14 cellular contexts compared by ENCODE assay signal in genomic region chr14:81172353-81172752, GRCh38. TPM values are rescaled to one million over a fixed set of nuclear protein-coding genes. Genes with fewer than 3 reads are reported as not detected.
DNase-seq lines count a peak whose midpoint lies in the region; ATAC-seq and FAIRE-seq lines count a peak whose summit lies in the region.
"Had no signal": no experiment of that assay in that cellular context is flagged by ENCODE, and none has a peak within 500 bp of the region (broad histone marks: within the 10 kb centered on the region; RNA-seq: fewer than 3 reads in every experiment).

No MANE protein-coding gene starts in this region.

- H3K4me1 ChIP-seq in small intestine (ENCODE audit: control insufficient read depth in 2 of 2, insufficient read depth in 1 of 2, low read depth in 1 of 2, low read length in 1 of 2) (no peaks in the 10 kb centered on the region), SJCRH30 (no peaks in the 10 kb centered on the region)

- H3K27me3 Mint-ChIP-seq in T-helper 2 cell treated with Interferon-gamma antibody and Interleukin-4, amounts not matched to agents 5 μg/mL and 100 μg/mL, for 36 hours (ENCODE audit: low read depth), result no peaks in the 10 kb centered on the region

- no peak overlapping the region for H3K27ac ChIP-seq in small intestine (ENCODE audit: low read depth in 1 of 2, low read length in 1 of 2)
- no peak overlapping the region for H3K27ac ChIP-seq in SJCRH30

- H3K27me3 ChIP-seq in small intestine (ENCODE audit: control insufficient read depth in 2 of 2, insufficient read depth in 2 of 2, low read length in 2 of 2), result no peaks in the 10 kb centered on the region
- no peaks in the 10 kb centered on the region for H3K27me3 ChIP-seq in SJCRH30

- peaks cover 49% of the 10 kb centered on the region for H3K4me1 Mint-ChIP-seq in T-helper 2 cell treated with Interferon-gamma antibody and Interleukin-4, amounts not matched to agents 5 μg/mL and 100 μg/mL, for 36 hours (ENCODE audit: low read depth)

- H3K4me3 ChIP-seq in small intestine (ENCODE audit: low read depth in 1 of 2, low read length in 2 of 2), result no peak overlapping the region
- H3K4me3 ChIP-seq in SJCRH30, result no peak overlapping the region

- H3K9me3 Mint-ChIP-seq in T-helper 2 cell treated with Interferon-gamma antibody and Interleukin-4, amounts not matched to agents 5 μg/mL and 100 μg/mL, for 36 hours, result no peaks in the 10 kb centered on the region
- H3K9me3 Mint-ChIP-seq: stimulated activated effector memory CD8-positive, alpha-beta T cell treated with anti-CD3 and anti-CD28 coated beads, Interleukin-12 subunit alpha, Interleukin-12 subunit beta, amount 100 ng/mL, for 72 hours had no signal

- WGBS in small intestine, 3 donors, result 45 to 69% (median 55%) methylated on average over 2 of the region's 2 CpGs

- FAIRE-seq in small intestine (lab: Jason Lieb, UNC) (no peak), frontal cortex (lab: Jason Lieb, UNC) (no peak)
- FAIRE-seq: endothelial cell of umbilical vein, H1 had no signal

- no peak overlapping the region for H3K27ac Mint-ChIP-seq in T-helper 2 cell treated with Interferon-gamma antibody and Interleukin-4, amounts not matched to agents 5 μg/mL and 100 μg/mL, for 36 hours

- peak overlapping the region; percentile 48 for H3K4me3 Mint-ChIP-seq in T-helper 2 cell treated with Interferon-gamma antibody and Interleukin-4, amounts not matched to agents 5 μg/mL and 100 μg/mL, for 36 hours
- H3K4me3 Mint-ChIP-seq: stimulated activated effector memory CD8-positive, alpha-beta T cell treated with anti-CD3 and anti-CD28 coated beads, Interleukin-12 subunit alpha, Interleukin-12 subunit beta, amount 100 ng/mL, for 72 hours had no signal

- ATAC-seq in HG02588 (IDR thresholded peaks at IDR 0.05; ENCODE audit: unreplicated experiment), result peak; percentile 18
- peak; percentile 22 for ATAC-seq in HG03565 (IDR thresholded peaks at IDR 0.05; ENCODE audit: unreplicated experiment)
- ATAC-seq: stimulated activated effector memory CD8-positive, alpha-beta T cell treated with anti-CD3 and anti-CD28 coated beads, Interleukin-12 subunit alpha, Interleukin-12 subunit beta, amount 100 ng/mL, for 72 hours had no signal

- no peaks in the 10 kb centered on the region for H3K36me3 ChIP-seq in small intestine (ENCODE audit: control insufficient read depth in 2 of 2, insufficient read depth in 2 of 2, low read length in 2 of 2)
- H3K36me3 ChIP-seq in SJCRH30, result 0 out of 2 replicates have a peak, but pooled peaks cover 3% of the 10 kb centered on the region

- no peak for DNase-seq in T-helper 2 cell treated with Interferon-gamma antibody and Interleukin-4, amounts not matched to agents 5 μg/mL and 100 μg/mL, for 36 hours (ENCODE audit: low spot score)
- DNase-seq in T-helper 2 cell, result no peak
- DNase-seq in small intestine, result peak; percentile 20
- no peak for DNase-seq in SJCRH30
- DNase-seq in SIG-M5 (lab: John Stamatoyannopoulos, UW), result no peak
- no peak for DNase-seq in frontal cortex (ENCODE audit: low spot score in 2 of 2)
- DNase-seq: ACHN; activated CD4-positive, alpha-beta T cell treated with anti-CD3 and anti-CD28 coated beads, Interleukin-2, amount 50 U/mL, for 48 hours; NCI-H446 had no signal

- peaks cover 8% of the 10 kb centered on the region for H3K36me3 Mint-ChIP-seq in T-helper 2 cell treated with Interferon-gamma antibody and Interleukin-4, amounts not matched to agents 5 μg/mL and 100 μg/mL, for 36 hours (ENCODE audit: low read depth)
- H3K36me3 Mint-ChIP-seq: stimulated activated effector memory CD8-positive, alpha-beta T cell treated with anti-CD3 and anti-CD28 coated beads, Interleukin-12 subunit alpha, Interleukin-12 subunit beta, amount 100 ng/mL, for 72 hours had no signal

- H3K9me3 ChIP-seq in small intestine (ENCODE audit: control insufficient read depth, low read depth) (no peaks in the 10 kb centered on the region), SJCRH30 (replicated peaks) (no peaks in the 10 kb centered on the region)

RNA-seq across cellular contexts. Expression of gene GTF2A1, which starts 48.4 kb away (rescaled TPM):
- 1 to 10 TPM; 4.9 to 8.7 (median 7.0) TPM for polyA plus RNA-seq in small intestine
- total RNA-seq in SJCRH30 (2014; rRNA removed; shearing (Covaris generic)), result 25.9 and 27.3 TPM in 2 replicates
- 63.2 TPM for total RNA-seq in frontal cortex
